ENCODE assay signal across 13 cellular contexts in the genomic region with DNA sequence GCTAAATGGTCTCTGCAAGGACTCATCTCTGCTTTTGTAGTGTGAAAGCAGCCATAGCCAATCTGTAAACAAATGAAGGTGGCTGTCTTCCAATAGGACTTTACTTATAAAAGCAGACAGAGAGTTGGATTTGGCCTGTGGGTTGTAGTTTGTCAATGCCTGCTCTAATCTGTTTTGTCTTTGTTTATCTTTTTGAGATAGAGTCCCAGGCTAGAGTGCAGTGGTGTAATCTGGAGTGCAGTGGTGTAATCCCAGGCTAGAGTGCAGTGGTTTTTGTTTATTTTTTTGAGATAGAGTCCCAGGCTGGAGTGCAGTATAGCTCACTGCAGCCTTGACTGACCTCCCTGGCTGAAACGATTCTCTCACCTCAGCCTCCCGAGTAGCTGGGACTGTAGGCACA. TPM values are rescaled to one million over a fixed set of nuclear protein-coding genes. Genes with fewer than 3 reads are reported as not detected.
DNase-seq lines count a peak whose midpoint lies in the region; ATAC-seq, FAIRE-seq and TF ChIP-seq lines count a peak whose summit lies in the region.
"Had no signal": no experiment of that assay in that cellular context is flagged by ENCODE, and none has a peak within 500 bp of the region (broad histone marks: within the 10 kb centered on the region; RNA-seq: fewer than 3 reads in every experiment).

No MANE protein-coding gene starts in this region.

- H3K36me3 Mint-ChIP-seq in activated naive CD4-positive, alpha-beta T cell treated with anti-CD3 and anti-CD28 coated beads, Interleukin-2, amount 50 U/mL, for 24 hours = peaks cover 7% of the 10 kb centered on the region

- H3K79me2 ChIP-seq in PC-3 (ENCODE audit: low read length) = peaks cover 100% of the 10 kb centered on the region

- H3K27me3 Mint-ChIP-seq in activated naive CD4-positive, alpha-beta T cell treated with anti-CD3 and anti-CD28 coated beads, Interleukin-2, amount 50 U/mL, for 24 hours = no peaks in the 10 kb centered on the region
- H3K27me3 Mint-ChIP-seq: activated CD4-positive, alpha-beta T cell treated with anti-CD3 and anti-CD28 coated beads, Interleukin-2, amount 10 ng/mL, durations not matched to agents 7 days and 5 days had no signal

- ATAC-seq in right cardiac atrium (peak; percentile 30 to 36), PC-3 (no peak), HG02884 (IDR thresholded peaks at IDR 0.05; ENCODE audit: unreplicated experiment) (no peak)

- BruUV-seq in PC-3 (replicated peaks; lab: Mats Ljungman, UMichigan) = no TSS peak

- H3K4me3 ChIP-seq in right cardiac atrium (ENCODE audit: low read length) (no peak overlapping the region), small intestine (ENCODE audit: low read depth in 1 of 2, low read length in 2 of 2) (no peak overlapping the region), PC-3 (ENCODE audit: low read length) (no peak overlapping the region)

- peak overlapping the region; percentile 61 for H3K4me3 Mint-ChIP-seq in activated naive CD4-positive, alpha-beta T cell treated with anti-CD3 and anti-CD28 coated beads, Interleukin-2, amount 50 U/mL, for 24 hours

- H3K9me3 Mint-ChIP-seq in activated naive CD4-positive, alpha-beta T cell treated with anti-CD3 and anti-CD28 coated beads, Interleukin-2, amount 50 U/mL, for 24 hours = no peaks in the 10 kb centered on the region
- H3K9me3 Mint-ChIP-seq: activated CD4-positive, alpha-beta T cell treated with anti-CD3 and anti-CD28 coated beads, Interleukin-2, amount 10 ng/mL, durations not matched to agents 7 days and 5 days had no signal

- CTCF ChIA-PET in PC-3 (lab: Charles Lee) = no interaction called here

- FAIRE-seq in small intestine (lab: Jason Lieb, UNC) = no peak

- TF ChIP-seq CTCF in VCaP (conservative IDR thresholded peaks at IDR 0.05) = no peak
- TF ChIP-seq CTCF in PC-3 (conservative IDR thresholded peaks at IDR 0.05; ENCODE audit: low read depth, low read length) = no peak

- peaks cover 96% of the 10 kb centered on the region for H4K20me1 ChIP-seq in PC-3 (ENCODE audit: low read length)

- H3K4me1 ChIP-seq in right cardiac atrium (ENCODE audit: control insufficient read depth, insufficient read depth, low read length) (peaks cover 38% of the 10 kb centered on the region), small intestine (ENCODE audit: control insufficient read depth in 2 of 2, insufficient read depth in 1 of 2, low read depth in 1 of 2, low read length in 1 of 2) (peaks cover 17 to 38% of the 10 kb centered on the region in 2 donors), PC-3 (ENCODE audit: insufficient read depth, low read length) (no peaks in the 10 kb centered on the region)

- WGBS in right cardiac atrium = 16% methylated on average over 2 of the region's 2 CpGs
- 22 to 29% (median 22%) methylated on average over 2 of the region's 2 CpGs for WGBS in small intestine, 3 donors

- no peaks in the 10 kb centered on the region for H3K9me2 ChIP-seq in PC-3 (replicated peaks; ENCODE audit: low read length)

- H3K36me3 ChIP-seq in small intestine (ENCODE audit: control insufficient read depth in 2 of 2, insufficient read depth in 2 of 2, low read length in 2 of 2) (no peaks in the 10 kb centered on the region), PC-3 (ENCODE audit: low read depth, low read length) (peaks cover 30% of the 10 kb centered on the region)

- no peak overlapping the region for H3K9ac ChIP-seq in PC-3 (ENCODE audit: low read length)

- POLR2A ChIA-PET in PC-3 (lab: Charles Lee; ENCODE audit: unreplicated experiment) = no interaction called here

- intact Hi-C loops in right cardiac atrium (cut with DNase I) (loop anchor here in 3 of 4 donors (10.0 kb wide), 3 partner anchors 86 to 1176 kb away; a partner anchor contains a TSS), PC-3 (cut with micrococcal nuclease) (loop anchor here (10.0 kb wide), 1 partner anchor 106 kb away; no protein-coding TSS in a partner anchor)

- H3K27ac ChIP-seq in VCaP (peak overlapping the region; percentile 51), right cardiac atrium (ENCODE audit: low read length) (no peak overlapping the region), small intestine (ENCODE audit: low read depth in 1 of 2, low read length in 1 of 2) (no peak overlapping the region), PC-3 (ENCODE audit: low read length) (no peak overlapping the region)
- H3K27ac ChIP-seq: HL-60 had no signal

- H3K9me3 ChIP-seq in right cardiac atrium (ENCODE audit: control insufficient read depth, low read length) (no peaks in the 10 kb centered on the region), small intestine (ENCODE audit: control insufficient read depth, low read depth) (no peaks in the 10 kb centered on the region), PC-3 (ENCODE audit: low read length) (no peaks in the 10 kb centered on the region)

- no peak overlapping the region for H3K27ac Mint-ChIP-seq in activated naive CD4-positive, alpha-beta T cell treated with anti-CD3 and anti-CD28 coated beads, Interleukin-2, amount 50 U/mL, for 24 hours

- H2AFZ ChIP-seq in PC-3 (ENCODE audit: low read length) = no peak overlapping the region

- H3K4me2 ChIP-seq in PC-3 (ENCODE audit: low read length) = no peak overlapping the region

- no peak for DNase-seq in activated naive CD4-positive, alpha-beta T cell treated with Interleukin-2 at 50 U/mL for 16 hours
- DNase-seq in right cardiac atrium = no peak
- DNase-seq in small intestine = peak; percentile 34
- no peak for DNase-seq in PC-3
- DNase-seq in stimulated activated naive CD4-positive, alpha-beta T cell (lab: John Stamatoyannopoulos, UW) = no peak
- DNase-seq: aorta, NCI-H1105, NCI-H82 had no signal

- peaks cover 96% of the 10 kb centered on the region for H3K4me1 Mint-ChIP-seq in activated naive CD4-positive, alpha-beta T cell treated with anti-CD3 and anti-CD28 coated beads, Interleukin-2, amount 50 U/mL, for 24 hours

- H3K27me3 ChIP-seq in right cardiac atrium (ENCODE audit: control insufficient read depth, insufficient read depth) = no peaks in the 10 kb centered on the region
- H3K27me3 ChIP-seq in small intestine (ENCODE audit: control insufficient read depth in 2 of 2, insufficient read depth in 2 of 2, low read length in 2 of 2) = no peaks in the 10 kb centered on the region
- no peaks in the 10 kb centered on the region for H3K27me3 ChIP-seq in PC-3 (ENCODE audit: low read length)

- no peaks in the 10 kb centered on the region for H3F3A ChIP-seq in PC-3 (ENCODE audit: low read length, unreplicated experiment)

RNA-seq across cellular contexts. Expression of a gene that starts 8.6 kb away (rescaled TPM):
- total RNA-seq in right cardiac atrium (100 to 1,000 TPM in 1 of 4 donors, 10 to 100 TPM in 3; 81.5 to 101 (median 90.8) TPM), PC-3 (2014; rRNA removed) (147 and 171 TPM in 2 replicates)
- polyA plus RNA-seq in right cardiac atrium (22.1 TPM), small intestine (10 to 100 TPM; 30.5 to 39.4 (median 38.7) TPM)

Comparison
In these comparisons a context has a peak if more than half of its experiments do, and no peak if none do; other contexts are left out.
1. ATAC-seq: peak in right cardiac atrium (2 of 2); none in PC-3 (single experiment) and HG02884 (single experiment).